In the genomic region with DNA sequence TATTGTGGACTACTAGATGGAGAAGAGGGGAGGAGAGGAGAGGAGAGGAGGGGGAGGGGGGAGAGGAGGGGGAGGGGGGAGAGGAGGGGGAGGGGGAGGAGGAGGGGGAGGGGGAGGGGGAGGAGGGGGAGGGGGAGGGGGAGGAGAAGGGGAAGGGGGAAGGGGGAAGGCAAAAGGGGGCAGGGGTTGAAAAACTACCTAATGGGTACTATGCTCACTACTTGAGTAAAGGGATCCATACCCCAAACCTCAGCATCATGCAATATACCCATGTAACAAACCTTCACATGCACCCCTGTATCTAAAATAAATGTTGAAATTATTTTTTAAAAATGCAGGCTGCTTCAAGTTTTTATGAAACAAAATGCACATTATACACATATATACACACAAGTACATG, we compare ENCODE assay signal across 31 cellular contexts. TPM values are rescaled to one million over a fixed set of nuclear protein-coding genes. Genes with fewer than 3 reads are reported as not detected.
"Had no signal": no experiment of that assay in that cellular context is flagged by ENCODE, and none has a peak within 500 bp of the region (broad histone marks: within the 10 kb centered on the region; RNA-seq: fewer than 3 reads in every experiment).

No MANE protein-coding gene starts in this region.

- H3K4me2 ChIP-seq: neural progenitor cell had no signal

- H3K27me3 ChIP-seq: ovary, right atrium auricular region, stomach, thyroid gland, tibial nerve, upper lobe of left lung had no signal

- DNase-seq: naive thymus-derived CD4-positive, alpha-beta T cell; natural killer cell; occipital lobe; ovary; posterior cingulate gyrus; retina; small intestine; stimulated activated CD4-positive, alpha-beta T cell treated with anti-CD3 and anti-CD28 coated beads, Interleukin-15, amount 100 ng/mL, for 24 hours; stimulated activated CD4-positive, alpha-beta T cell treated with anti-CD3 and anti-CD28 coated beads, Interleukin-2, amount 100 ng/mL, for 24 hours; stimulated activated CD4-positive, alpha-beta T cell treated with anti-CD3 and anti-CD28 coated beads, Interleukin-2, amount 100 ng/mL, for 48 hours; stimulated activated CD4-positive, alpha-beta T cell treated with anti-CD3 and anti-CD28 coated beads, Interleukin-4, amount 100 ng/mL, for 24 hours; stimulated activated naive B cell treated with anti-CD40 and anti-IgM and Interleukin-4, amounts not matched to agents 10 μg/mL and 1 μg/mL and 100 μg/mL, for 72 hours; stimulated activated naive CD4-positive, alpha-beta T cell treated with Interleukin-2 at 50 U/mL for 16 hours; stomach; thyroid gland; upper lobe of left lung had no signal

- H3K9ac ChIP-seq: neural progenitor cell, parathyroid adenoma had no signal

- H3K27ac ChIP-seq: neural progenitor cell, ovary, parathyroid adenoma, right atrium auricular region, stomach, thoracic aorta, thyroid gland, tibial nerve, upper lobe of left lung had no signal

- H3K4me3 ChIP-seq: neural progenitor cell, ovary, right atrium auricular region, stomach, thoracic aorta, thyroid gland, tibial nerve, upper lobe of left lung had no signal

- H2AFZ ChIP-seq: neural progenitor cell had no signal

- H3K9me3 ChIP-seq: ovary, right atrium auricular region, stomach, thoracic aorta, thyroid gland, tibial nerve, upper lobe of left lung had no signal

- FAIRE-seq: small intestine, urothelium cell line had no signal

- H3K36me3 ChIP-seq: neural progenitor cell, ovary, right atrium auricular region, stomach, thoracic aorta, thyroid gland, tibial nerve, upper lobe of left lung had no signal

- ATAC-seq: naive thymus-derived CD4-positive, alpha-beta T cell; natural killer cell; sciatic nerve; stimulated activated effector memory CD8-positive, alpha-beta T cell treated with anti-CD3 and anti-CD28 coated beads, Interleukin-12 subunit alpha, Interleukin-12 subunit beta, amount 100 ng/mL, for 72 hours; stimulated activated naive B cell treated with anti-CD40 and anti-IgM and Interleukin-4, amounts not matched to agents 10 μg/mL and 1 μg/mL and 100 μg/mL, for 72 hours had no signal

- H3K79me2 ChIP-seq: parathyroid adenoma had no signal

RNA-seq across cellular contexts. Expression of a gene that starts 15.1 kb away (rescaled TPM):
- total RNA-seq: naive thymus-derived CD4-positive, alpha-beta T cell; natural killer cell; occipital lobe; osteoblast; progenitor cell of endocrine pancreas; sciatic nerve; stomach; subcutaneous adipose tissue; temporal lobe; thoracic aorta; thyroid gland; tibial nerve; upper lobe of left lung had no signal
- polyA plus RNA-seq: neural cell had no signal

RNA-seq across cellular contexts. Expression of a gene that starts 39.0 kb away (rescaled TPM):
- total RNA-seq: naive thymus-derived CD4-positive, alpha-beta T cell; natural killer cell; occipital lobe; osteoblast; ovary; progenitor cell of endocrine pancreas; pulmonary artery endothelial cell; sciatic nerve; stomach; subcutaneous adipose tissue; temporal lobe; thoracic aorta; thyroid gland; tibial nerve; upper lobe of left lung; ureter had no signal
- polyA plus RNA-seq: neural cell, ovary, stomach had no signal
